1 cellular context compared by ENCODE assay signal in the genomic region with DNA sequence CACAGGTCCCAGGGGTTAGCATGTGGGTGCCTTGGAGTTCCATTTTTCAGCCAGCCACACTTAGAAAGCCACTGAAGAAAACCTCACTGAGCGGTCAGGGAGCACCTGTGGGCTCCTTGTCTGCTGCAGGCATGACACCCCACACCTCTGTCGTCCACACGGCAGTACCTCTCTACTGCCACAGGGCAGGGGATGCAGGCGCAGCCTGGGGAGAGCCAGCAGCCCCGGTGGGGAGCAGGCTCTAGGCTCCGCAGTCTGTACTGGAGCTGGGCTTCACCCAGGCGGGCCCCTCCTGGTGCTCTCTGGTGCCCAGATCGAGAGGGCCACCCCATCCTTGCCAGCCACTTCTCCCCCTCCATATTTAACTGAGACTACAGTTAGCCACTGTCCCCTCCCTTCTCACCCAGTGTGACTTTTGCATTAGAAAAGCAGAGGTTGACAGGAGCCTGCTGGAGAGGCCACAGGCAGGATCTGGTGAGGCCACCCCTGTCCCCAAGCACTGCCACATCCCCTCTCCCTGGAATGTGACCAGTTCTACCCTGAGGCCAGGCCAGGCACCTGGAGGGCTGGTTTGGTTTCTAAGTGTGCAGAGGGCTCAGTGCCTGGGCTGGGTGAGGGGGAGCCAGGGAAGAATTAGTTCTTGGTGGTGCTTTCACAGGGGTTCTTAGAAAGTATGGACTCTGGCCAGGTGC.
TF ChIP-seq lines count a peak whose summit lies in the region.

No MANE protein-coding gene starts in this region.

TF ChIP-seq in H1, 55 proteins besides CTCF, POLR2A, EP300 and RAD21:
- TF ChIP-seq TAF1 (IDR thresholded peaks at IDR 0.05; ENCODE audit: low read depth, low read length) (no peak), SIN3A (conservative IDR thresholded peaks at IDR 0.05 in 1 of 2, IDR thresholded peaks at IDR 0.05 in 1 of 2; ENCODE audit: low read depth in 1 of 2, low read length in 2 of 2) (no peak), EZH2 (IDR thresholded peaks at IDR 0.05; ENCODE audit: low read depth, low read length, severe bottlenecking) (no peak), YY1 (IDR thresholded peaks at IDR 0.05; ENCODE audit: low read depth, low read length) (no peak), ZNF274 (IDR thresholded peaks at IDR 0.05; ENCODE audit: borderline replicate concordance, extremely low read depth, low read length) (no peak), EGR1 (IDR thresholded peaks at IDR 0.05; ENCODE audit: borderline replicate concordance, low read depth, low read length) (no peak), CREB1 (IDR thresholded peaks at IDR 0.05) (no peak), CTBP2 (IDR thresholded peaks at IDR 0.05; ENCODE audit: borderline replicate concordance, insufficient read depth, insufficient read length, low read length) (no peak), KDM1A (IDR thresholded peaks at IDR 0.05; ENCODE audit: borderline replicate concordance, low read length) (no peak), NANOG (IDR thresholded peaks at IDR 0.05; ENCODE audit: insufficient read depth, low read depth, low read length, poor library complexity, severe bottlenecking) (no peak), SP1 (IDR thresholded peaks at IDR 0.05; ENCODE audit: low read depth, low read length) (no peak), POLR2AphosphoS5 (IDR thresholded peaks at IDR 0.05; ENCODE audit: low read depth, low read length) (no peak), BRCA1 (IDR thresholded peaks at IDR 0.05; ENCODE audit: low read depth, low read length) (no peak), KDM5A (IDR thresholded peaks at IDR 0.05; ENCODE audit: low read length) (no peak), HDAC2 (IDR thresholded peaks at IDR 0.05; ENCODE audit: borderline replicate concordance in 1 of 2, low read depth in 2 of 2, low read length in 2 of 2) (no peak), CHD1 (IDR thresholded peaks at IDR 0.05; ENCODE audit: low read depth, low read length) (no peak), GTF2F1 (IDR thresholded peaks at IDR 0.05; ENCODE audit: borderline replicate concordance, low read depth, low read length) (no peak)
- TF ChIP-seq, protein P1, sequence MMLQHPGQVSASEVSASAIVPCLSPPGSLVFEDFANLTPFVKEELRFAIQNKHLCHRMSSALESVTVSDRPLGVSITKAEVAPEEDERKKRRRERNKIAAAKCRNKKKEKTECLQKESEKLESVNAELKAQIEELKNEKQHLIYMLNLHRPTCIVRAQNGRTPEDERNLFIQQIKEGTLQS (IDR thresholded peaks at IDR 0.05; ENCODE audit: insufficient read depth, low read depth, low read length), result no peak
